36 cellular contexts compared by ENCODE assay signal in the genomic region with DNA sequence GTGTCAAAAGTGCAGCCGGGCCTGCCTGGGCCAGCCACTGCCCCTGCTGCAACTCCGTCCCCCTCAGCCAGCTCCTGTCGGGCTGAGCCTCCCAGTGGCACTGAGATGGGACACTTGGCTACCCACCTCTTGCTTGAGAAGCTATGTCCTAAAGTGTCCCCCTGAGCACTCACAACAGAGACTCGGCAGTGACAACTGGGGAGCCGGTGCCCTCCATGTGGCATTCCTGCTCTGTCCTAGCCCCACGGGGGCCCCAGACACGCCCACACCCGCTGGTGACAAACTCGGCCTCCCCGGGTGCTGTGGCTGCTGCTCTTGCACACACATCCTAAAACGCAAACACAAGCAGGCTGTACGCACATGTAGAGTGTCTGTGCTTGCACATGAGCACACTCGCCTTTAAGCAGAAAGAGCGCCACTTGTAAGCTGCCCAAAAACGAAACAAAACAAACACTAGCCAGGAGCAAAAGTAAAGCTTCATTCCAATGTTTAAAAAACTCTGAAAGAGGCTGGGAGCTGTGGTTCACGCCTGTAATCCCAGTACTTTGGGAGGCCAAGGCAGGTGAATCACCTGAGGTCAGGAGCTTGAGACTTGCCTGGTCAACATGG.
"Had no signal": no experiment of that assay in that cellular context is flagged by ENCODE, and none has a peak within 500 bp of the region (broad histone marks: within the 10 kb centered on the region; RNA-seq: fewer than 3 reads in every experiment).

No MANE protein-coding gene starts in this region.

- H3K4me1 Mint-ChIP-seq: activated B cell treated with CpG ODN at 0.5 μM for 24 hours, T-cell had no signal

- H3K36me3 ChIP-seq: adrenal gland, breast epithelium, MG63 had no signal

- H3K27ac ChIP-seq: adrenal gland, body of pancreas, breast epithelium, VCaP had no signal

- H3K36me3 Mint-ChIP-seq: T-cell had no signal

- H3K9me3 ChIP-seq: adrenal gland, body of pancreas, MG63 had no signal

- H3K4me1 ChIP-seq: adrenal gland, body of pancreas, breast epithelium had no signal

- ATAC-seq: activated CD8-positive, alpha-beta T cell treated with anti-CD3 and anti-CD28 coated beads for 36 hours; activated naive CD4-positive, alpha-beta T cell treated with anti-CD3 and anti-CD28 coated beads, Interleukin-2, amount 50 U/mL, for 72 hours; body of pancreas; Panc1; SK-N-SH treated with all-trans-retinoic acid at 6 μM for 48 hours; T-cell had no signal

- H3K4me3 ChIP-seq: adrenal gland, body of pancreas, breast epithelium, MG63 had no signal

- FAIRE-seq: astrocyte had no signal

- DNase-seq: activated B cell treated with CpG ODN at 0.5 μM for 24 hours; activated CD4-positive, alpha-beta T cell treated with anti-CD3 and anti-CD28 coated beads for 48 hours; activated CD4-positive, alpha-beta T cell treated with anti-CD3 and anti-CD28 coated beads, Interleukin-2, amount 50 U/mL, for 4 hours; activated CD4-positive, CD25-positive, alpha-beta regulatory T cell treated with anti-CD3 and anti-CD28 coated beads, Interleukin-2, amount 50 U/mL, for 72 hours; activated CD8-positive, alpha-beta T cell treated with anti-CD3 and anti-CD28 coated beads for 36 hours; activated gamma-delta T cell; activated naive CD4-positive, alpha-beta T cell treated with anti-CD3 and anti-CD28 coated beads for 36 hours; activated T-cell treated with anti-CD3 and anti-CD28 coated beads, Interleukin-2, amount 50 U/mL, for 24 hours; adrenal gland; body of pancreas; caudate nucleus; cerebellar nuclear complex; Kasumi-1; KG1; MG63; NCI-H1048; NCI-H1105 treated with DMSO at 0.1 percent for 48 hours; NCI-H1436; NCI-H1694; NCI-H1930; NCI-H2081 treated with DMSO at 0.1 percent for 48 hours; NCI-H226; NCI-H446 treated with DMSO at 0.1 percent for 48 hours; NCI-H524; NCI-H69; SIG-M5; T-cell; T-helper 2 cell; T-helper 9 cell had no signal

- H3K27ac Mint-ChIP-seq: activated B cell treated with CpG ODN at 0.5 μM for 24 hours; activated CD8-positive, alpha-beta T cell treated with anti-CD3 and anti-CD28 coated beads for 36 hours; activated naive CD4-positive, alpha-beta T cell treated with anti-CD3 and anti-CD28 coated beads for 36 hours; activated naive CD4-positive, alpha-beta T cell treated with anti-CD3 and anti-CD28 coated beads, Interleukin-2, amount 50 U/mL, for 72 hours; activated T-cell treated with anti-CD3 and anti-CD28 coated beads, Interleukin-2, amount 50 U/mL, for 24 hours; activated T-helper 2 cell treated with anti-CD3 and anti-CD28 coated beads, Interferon-gamma antibody, Interleukin-2, Interleukin-4, amounts not matched to agents 10 μg/mL and 5 μg/mL and 100 μg/mL, durations not matched to agents 14 hours and 24 hours and 36 hours; T-cell had no signal

- H3K4me3 Mint-ChIP-seq: activated B cell treated with CpG ODN at 0.5 μM for 24 hours; activated CD8-positive, alpha-beta T cell treated with anti-CD3 and anti-CD28 coated beads for 36 hours; activated naive CD4-positive, alpha-beta T cell treated with anti-CD3 and anti-CD28 coated beads for 36 hours; activated T-cell treated with anti-CD3 and anti-CD28 coated beads, Interleukin-2, amount 50 U/mL, for 24 hours; T-cell had no signal
